In genomic region chr17:50534222-50534978, GRCh38 we compare ENCODE assay signal across 1 cellular context.
TF ChIP-seq lines count a peak whose summit lies in the region.

No MANE protein-coding gene starts in this region.

TF ChIP-seq in IMR-90, 13 proteins besides CTCF, POLR2A, EP300 and RAD21 (continued from another document):
- no peak for TF ChIP-seq RCOR1 (IDR thresholded peaks at IDR 0.05; ENCODE audit: insufficient replicate concordance, low read length)
- no peak for TF ChIP-seq MAZ (IDR thresholded peaks at IDR 0.05; ENCODE audit: borderline replicate concordance, low read depth, low read length)
- no peak for TF ChIP-seq FOS (IDR thresholded peaks at IDR 0.05; ENCODE audit: low read depth, low read length)
- no peak for TF ChIP-seq MAFK (IDR thresholded peaks at IDR 0.05; ENCODE audit: low read depth, low read length)
- no peak for TF ChIP-seq CHD1 (IDR thresholded peaks at IDR 0.05; ENCODE audit: low read depth, low read length)
- TF ChIP-seq, protein P1, sequence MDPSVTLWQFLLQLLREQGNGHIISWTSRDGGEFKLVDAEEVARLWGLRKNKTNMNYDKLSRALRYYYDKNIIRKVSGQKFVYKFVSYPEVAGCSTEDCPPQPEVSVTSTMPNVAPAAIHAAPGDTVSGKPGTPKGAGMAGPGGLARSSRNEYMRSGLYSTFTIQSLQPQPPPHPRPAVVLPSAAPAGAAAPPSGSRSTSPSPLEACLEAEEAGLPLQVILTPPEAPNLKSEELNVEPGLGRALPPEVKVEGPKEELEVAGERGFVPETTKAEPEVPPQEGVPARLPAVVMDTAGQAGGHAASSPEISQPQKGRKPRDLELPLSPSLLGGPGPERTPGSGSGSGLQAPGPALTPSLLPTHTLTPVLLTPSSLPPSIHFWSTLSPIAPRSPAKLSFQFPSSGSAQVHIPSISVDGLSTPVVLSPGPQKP (IDR thresholded peaks at IDR 0.05; ENCODE audit: borderline replicate concordance, low read depth, low read length), result no peak
- TF ChIP-seq MXI1 (IDR thresholded peaks at IDR 0.05; ENCODE audit: borderline replicate concordance, low read depth, low read length), result no peak
- TF ChIP-seq NFE2L2 (IDR thresholded peaks at IDR 0.05; ENCODE audit: low read depth, low read length), result no peak
- no peak for TF ChIP-seq RFX5 (IDR thresholded peaks at IDR 0.05; ENCODE audit: low read depth, low read length)
- no peak for TF ChIP-seq SMC3 (IDR thresholded peaks at IDR 0.05; ENCODE audit: low read depth, low read length)
- no peak for TF ChIP-seq CEBPB (IDR thresholded peaks at IDR 0.05; ENCODE audit: low read depth, low read length)
